ENCODE assay signal across 23 cellular contexts in the genomic region with DNA sequence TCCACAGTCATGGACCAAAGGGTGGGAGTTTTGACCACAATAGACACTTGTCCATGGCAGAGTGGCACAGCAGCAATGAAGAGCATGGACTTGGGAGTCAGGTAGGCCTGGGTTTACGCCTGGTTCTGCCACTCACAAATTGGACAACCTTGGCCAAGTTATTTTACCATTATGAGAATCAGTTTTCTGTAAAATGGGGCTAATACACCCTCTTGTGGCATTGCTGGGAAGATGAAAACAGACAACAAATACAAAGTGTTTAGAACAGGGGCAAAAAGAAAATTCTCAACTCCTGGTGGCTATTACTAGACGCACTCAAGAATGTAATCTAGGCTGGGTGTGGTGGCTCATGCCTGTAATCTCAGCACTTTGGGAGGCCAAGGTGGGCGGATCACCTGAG. TPM values are rescaled to one million over a fixed set of nuclear protein-coding genes. Genes with fewer than 3 reads are reported as not detected.
DNase-seq lines count a peak whose midpoint lies in the region; ATAC-seq, FAIRE-seq and TF ChIP-seq lines count a peak whose summit lies in the region.
"Had no signal": no experiment of that assay in that cellular context is flagged by ENCODE, and none has a peak within 500 bp of the region (broad histone marks: within the 10 kb centered on the region; RNA-seq: fewer than 3 reads in every experiment).

No MANE protein-coding gene starts in this region.

- ATAC-seq in natural killer cell, result no peak
- ATAC-seq in natural killer cell treated with Interleukin-12 subunit alpha and Interleukin-12 subunit beta and Interleukin-15 and Interleukin-18, amount 100 ng/mL, for 72 hours, result no peak
- no peak for ATAC-seq in stimulated activated naive CD8-positive, alpha-beta T cell treated with anti-CD3 and anti-CD28 coated beads, Interleukin-15, amount 100 ng/mL, for 72 hours
- ATAC-seq: activated CD8-positive, alpha-beta T cell treated with anti-CD3 and anti-CD28 coated beads, Interleukin-2, amount 10 ng/mL, durations not matched to agents 7 days and 5 days had no signal

- H3K4me3 ChIP-seq in dorsolateral prefrontal cortex, result no peak overlapping the region

- no peaks in the 10 kb centered on the region for H3K27me3 ChIP-seq in dorsolateral prefrontal cortex

- H3K27me3 Mint-ChIP-seq in natural killer cell (ENCODE audit: low read depth in 2 of 2) (no peaks in the 10 kb centered on the region), chondrocyte (ENCODE audit: low read depth) (no peaks in the 10 kb centered on the region)
- H3K27me3 Mint-ChIP-seq in natural killer cell treated with Interleukin-12 subunit alpha and Interleukin-12 subunit beta and Interleukin-15 and Interleukin-18, amount 100 ng/mL, for 72 hours, result no peaks in the 10 kb centered on the region
- no peaks in the 10 kb centered on the region for H3K27me3 Mint-ChIP-seq in stimulated activated naive CD8-positive, alpha-beta T cell treated with anti-CD3 and anti-CD28 coated beads, Interleukin-15, amount 100 ng/mL, for 72 hours

- peak overlapping the region; percentile 17 for H3K4me3 Mint-ChIP-seq in natural killer cell
- no peak overlapping the region for H3K4me3 Mint-ChIP-seq in natural killer cell treated with Interleukin-12 subunit alpha and Interleukin-12 subunit beta and Interleukin-15 and Interleukin-18, amount 100 ng/mL, for 72 hours
- H3K4me3 Mint-ChIP-seq in chondrocyte (ENCODE audit: unreplicated experiment), result no peak overlapping the region
- no peak overlapping the region for H3K4me3 Mint-ChIP-seq in stimulated activated naive CD8-positive, alpha-beta T cell treated with anti-CD3 and anti-CD28 coated beads, Interleukin-15, amount 100 ng/mL, for 72 hours
- H3K4me3 Mint-ChIP-seq: activated CD8-positive, alpha-beta T cell treated with anti-CD3 and anti-CD28 coated beads, Interleukin-2, amount 10 ng/mL, durations not matched to agents 7 days and 5 days had no signal

- TF ChIP-seq CTCF in natural killer cell (IDR thresholded peaks at IDR 0.05), result no peak
- TF ChIP-seq CTCF in LNCAP (IDR thresholded peaks at IDR 0.05), result peak; percentile 10; the same call in 1 of the 2 replicates
- TF ChIP-seq CTCF in chondrocyte (IDR thresholded peaks at IDR 0.05), result peak; percentile 27
- no peak for TF ChIP-seq CTCF in D721Med (IDR thresholded peaks at IDR 0.05; ENCODE audit: insufficient read depth, missing control alignments)
- no peak for TF ChIP-seq CTCF in dorsolateral prefrontal cortex (IDR thresholded peaks at IDR 0.05 in 54 of 56, conservative IDR thresholded peaks at IDR 0.05 in 2 of 56; ENCODE audit: low read depth in 1 of 56, partially characterized antibody in 56 of 56)

- DNase-seq in natural killer cell, result no peak
- DNase-seq in natural killer cell treated with Interleukin-12 subunit alpha and Interleukin-12 subunit beta and Interleukin-15 and Interleukin-18, amount 100 ng/mL, for 72 hours (ENCODE audit: low spot score), result no peak
- no peak for DNase-seq in chondrocyte (ENCODE audit: low spot score)
- DNase-seq in D721Med (ENCODE audit: insufficient read length, low spot score), result no peak
- DNase-seq in dorsolateral prefrontal cortex, result no peak
- no peak for DNase-seq in stimulated activated naive CD8-positive, alpha-beta T cell treated with anti-CD3 and anti-CD28 coated beads, Interleukin-15, amount 100 ng/mL, for 72 hours
- DNase-seq in NCI-H128 (lab: John Stamatoyannopoulos, UW; ENCODE audit: unreplicated experiment), result no peak
- DNase-seq: activated CD8-positive, alpha-beta T cell treated with anti-CD3 and anti-CD28 coated beads, Interleukin-2, amount 10 ng/mL, durations not matched to agents 7 days and 5 days; activated effector memory CD4-positive, alpha-beta T cell treated with Interleukin-2 at 50 U/mL for 16 hours; anterior cingulate cortex; hippocampal formation; islet precursor cell; NCI-H1694 treated with DMSO at 0.1 percent for 48 hours; NCI-H345; stimulated activated CD4-positive, alpha-beta T cell treated with anti-CD3 and anti-CD28 coated beads, Interleukin-2, amount 100 ng/mL, for 48 hours had no signal

- no peak for FAIRE-seq in D721Med (lab: Jason Lieb, UNC)
- FAIRE-seq: urothelium cell line had no signal

- no peak overlapping the region for H3K27ac ChIP-seq in dorsolateral prefrontal cortex

- intact Hi-C loops in natural killer cell (cut with micrococcal nuclease), result no loop called here
- intact Hi-C loops in dorsolateral prefrontal cortex (cut with DNase I), result loop anchor here in 1 of 2 donors (5.0 to 10.0 kb wide), 2 partner anchors 366 to 579 kb away; partner anchors contain the start of gene COX6A1

- no peaks in the 10 kb centered on the region for H3K36me3 Mint-ChIP-seq in natural killer cell
- H3K36me3 Mint-ChIP-seq in natural killer cell treated with Interleukin-12 subunit alpha and Interleukin-12 subunit beta and Interleukin-15 and Interleukin-18, amount 100 ng/mL, for 72 hours, result peaks cover 8% of the 10 kb centered on the region
- H3K36me3 Mint-ChIP-seq in chondrocyte (ENCODE audit: low read depth), result peaks cover 10% of the 10 kb centered on the region

- H3K9me3 Mint-ChIP-seq in natural killer cell (no peaks in the 10 kb centered on the region), chondrocyte (ENCODE audit: low read depth) (no peaks in the 10 kb centered on the region)
- H3K9me3 Mint-ChIP-seq in natural killer cell treated with Interleukin-12 subunit alpha and Interleukin-12 subunit beta and Interleukin-15 and Interleukin-18, amount 100 ng/mL, for 72 hours, result no peaks in the 10 kb centered on the region
- H3K9me3 Mint-ChIP-seq in stimulated activated naive CD8-positive, alpha-beta T cell treated with anti-CD3 and anti-CD28 coated beads, Interleukin-15, amount 100 ng/mL, for 72 hours, result no peaks in the 10 kb centered on the region

- H3K27ac Mint-ChIP-seq in natural killer cell (no peak overlapping the region), chondrocyte (ENCODE audit: unreplicated experiment) (no peak overlapping the region)
- H3K27ac Mint-ChIP-seq in natural killer cell treated with Interleukin-12 subunit alpha and Interleukin-12 subunit beta and Interleukin-15 and Interleukin-18, amount 100 ng/mL, for 72 hours, result no peak overlapping the region
- H3K27ac Mint-ChIP-seq in stimulated activated naive CD8-positive, alpha-beta T cell treated with anti-CD3 and anti-CD28 coated beads, Interleukin-15, amount 100 ng/mL, for 72 hours, result peak overlapping the region in 1 of 2 donors; percentile 42
- H3K27ac Mint-ChIP-seq: activated CD8-positive, alpha-beta T cell treated with anti-CD3 and anti-CD28 coated beads, Interleukin-2, amount 10 ng/mL, durations not matched to agents 7 days and 5 days had no signal

- H3K4me1 Mint-ChIP-seq in natural killer cell, result peaks cover 10 to 19% of the 10 kb centered on the region in 2 donors
- H3K4me1 Mint-ChIP-seq in natural killer cell treated with Interleukin-12 subunit alpha and Interleukin-12 subunit beta and Interleukin-15 and Interleukin-18, amount 100 ng/mL, for 72 hours (ENCODE audit: low read depth in 2 of 2), result peaks cover 19 to 21% of the 10 kb centered on the region in 2 donors
- H3K4me1 Mint-ChIP-seq in chondrocyte (ENCODE audit: low read depth), result peaks cover 17% of the 10 kb centered on the region
- H3K4me1 Mint-ChIP-seq in stimulated activated naive CD8-positive, alpha-beta T cell treated with anti-CD3 and anti-CD28 coated beads, Interleukin-15, amount 100 ng/mL, for 72 hours, result peaks cover 35% of the 10 kb centered on the region

RNA-seq across cellular contexts. Expression of gene C12orf43, which starts 2.6 kb away (rescaled TPM):
- total RNA-seq in natural killer cell, result 10 to 100 TPM; 16.0 to 19.9 (median 18.0) TPM
- 10 to 100 TPM; 26.6 to 34.8 TPM for total RNA-seq in natural killer cell treated with Interleukin-12 subunit alpha and Interleukin-12 subunit beta and Interleukin-15 and Interleukin-18, amount 100 ng/mL, for 72 hours
- 12.1 to 14.2 TPM (median 14.1 TPM) in 3 replicates for total RNA-seq in chondrocyte
- total RNA-seq in dorsolateral prefrontal cortex, result 10 to 100 TPM; 13.9 to 45.8 (median 31.2) TPM

RNA-seq across cellular contexts. Expression of gene OASL, which starts 25.3 kb away (rescaled TPM):
- total RNA-seq in natural killer cell (10 to 100 TPM in 2 of 3 donors, 1 to 10 TPM in 1; 7.5 to 48.0 (median 35.2) TPM), chondrocyte (not detected in 3 replicates), dorsolateral prefrontal cortex (10 to 100 TPM in 1 of 120 experiments, 1 to 10 TPM in 14, under 1 TPM in 79, not detected in 26; 0.17 to 12.0 (median 0.60) TPM)
- total RNA-seq in natural killer cell treated with Interleukin-12 subunit alpha and Interleukin-12 subunit beta and Interleukin-15 and Interleukin-18, amount 100 ng/mL, for 72 hours, result 10 to 100 TPM; 10.1 to 10.8 TPM
- total RNA-seq: skeletal muscle tissue had no signal

RNA-seq across cellular contexts. Expression of gene HNF1A, which starts 35.4 kb away (rescaled TPM):
- total RNA-seq in natural killer cell (not detected), chondrocyte (not detected in 3 replicates), dorsolateral prefrontal cortex (not detected)
- total RNA-seq in natural killer cell treated with Interleukin-12 subunit alpha and Interleukin-12 subunit beta and Interleukin-15 and Interleukin-18, amount 100 ng/mL, for 72 hours, result not detected
- total RNA-seq: activated CD8-positive, alpha-beta T cell treated with anti-CD3 and anti-CD28 coated beads, Interleukin-2, amount 10 ng/mL, durations not matched to agents 7 days and 5 days; cerebellum; lung microvascular endothelial cell; MCF 10A; myocyte; posterior vena cava; skeletal muscle tissue had no signal

Comparison
In these comparisons a context has a peak if more than half of its experiments do, and no peak if none do; other contexts are left out.
1. CTCF ChIP-seq: peak in LNCAP (single experiment) and chondrocyte (single experiment); none in natural killer cell (single experiment), D721Med (single experiment) and dorsolateral prefrontal cortex (0 of 56).